22 cellular contexts compared by ENCODE assay signal in genomic region chr22:27794244-27794643, GRCh38. TPM values are rescaled to one million over a fixed set of nuclear protein-coding genes. Genes with fewer than 3 reads are reported as not detected.
DNase-seq lines count a peak whose midpoint lies in the region; ATAC-seq and TF ChIP-seq lines count a peak whose summit lies in the region.
"Had no signal": no experiment of that assay in that cellular context is flagged by ENCODE, and none has a peak within 500 bp of the region (broad histone marks: within the 10 kb centered on the region; RNA-seq: fewer than 3 reads in every experiment).

No MANE protein-coding gene starts in this region.

- no peak overlapping the region for H3K27ac Mint-ChIP-seq in neural progenitor cell
- peak overlapping the region; percentile 54 for H3K27ac Mint-ChIP-seq in type B pancreatic cell
- H3K27ac Mint-ChIP-seq: activated B cell treated with CpG ODN at 0.5 μM for 24 hours; activated naive CD4-positive, alpha-beta T cell treated with anti-CD3 and anti-CD28 coated beads, Interleukin-2, amount 50 U/mL, for 24 hours; activated T-cell treated with anti-CD3 and anti-CD28 coated beads, Interleukin-2, amount 50 U/mL, for 72 hours had no signal

- peaks cover 29% of the 10 kb centered on the region for H3K27me3 ChIP-seq in left ventricle myocardium inferior (ENCODE audit: low read depth)
- peaks cover 0 to 5% (median 0%) of the 10 kb centered on the region in 4 donors for H3K27me3 ChIP-seq in esophagus muscularis mucosa
- peaks cover 39% of the 10 kb centered on the region for H3K27me3 ChIP-seq in neural progenitor cell
- no peaks in the 10 kb centered on the region for H3K27me3 ChIP-seq in mammary epithelial cell (ENCODE audit: insufficient read depth, low read length)
- H3K27me3 ChIP-seq: tibial nerve had no signal

- H3K9me3 ChIP-seq in left ventricle myocardium inferior (replicated peaks) (no peaks in the 10 kb centered on the region), esophagus muscularis mucosa (no peaks in the 10 kb centered on the region), neural progenitor cell (ENCODE audit: low read depth) (no peaks in the 10 kb centered on the region), mammary epithelial cell (replicated peaks; ENCODE audit: insufficient read depth, low read length) (no peaks in the 10 kb centered on the region)
- H3K9me3 ChIP-seq: A549, spleen, tibial nerve had no signal

- no peak for ATAC-seq in Right ventricle myocardium superior (ENCODE audit: poor library complexity)
- no peak for ATAC-seq in HG02610 (IDR thresholded peaks at IDR 0.05; ENCODE audit: unreplicated experiment)
- ATAC-seq: A549; activated T-cell treated with anti-CD3 and anti-CD28 coated beads, Interleukin-2, amount 50 U/mL, for 72 hours; left lobe of liver had no signal

- in situ Hi-C loops in mammary epithelial cell (cut with MboI; ENCODE audit: low sequenced_read_pairs in 2 of 2), result no loop called here

- peaks cover 17% of the 10 kb centered on the region for H3K36me3 ChIP-seq in left ventricle myocardium inferior
- peaks cover 0 to 5% (median 0%) of the 10 kb centered on the region in 4 donors for H3K36me3 ChIP-seq in esophagus muscularis mucosa
- peaks cover 7% of the 10 kb centered on the region for H3K36me3 ChIP-seq in neural progenitor cell
- no peaks in the 10 kb centered on the region for H3K36me3 ChIP-seq in mammary epithelial cell (ENCODE audit: insufficient read depth, low read length)
- H3K36me3 ChIP-seq: spleen had no signal

- H3K79me2 ChIP-seq in neural progenitor cell (ENCODE audit: low read depth) (peaks cover 100% of the 10 kb centered on the region), mammary epithelial cell (ENCODE audit: insufficient read depth, low read length) (peaks cover 49% of the 10 kb centered on the region)
- H3K79me2 ChIP-seq: parathyroid adenoma had no signal

- H4K20me1 ChIP-seq in neural progenitor cell (ENCODE audit: low read depth) (peaks cover 100% of the 10 kb centered on the region), mammary epithelial cell (ENCODE audit: insufficient read depth, low read length) (peaks cover 5% of the 10 kb centered on the region)

- no TSS peak for BruUV-seq in mammary epithelial cell (replicated peaks; lab: Mats Ljungman, UMichigan)

- DNase-seq in left ventricle myocardium inferior (no peak), Right ventricle myocardium superior (no peak), esophagus muscularis mucosa (ENCODE audit: extremely low spot score) (no peak), neural progenitor cell (ENCODE audit: low spot score) (peak; percentile 46), type B pancreatic cell (ENCODE audit: extremely low spot score, unreplicated experiment) (no peak), mammary epithelial cell (no peak)
- DNase-seq in activated CD4-positive, alpha-beta T cell treated with anti-CD3 and anti-CD28 coated beads, Interleukin-2, amount 50 U/mL, for 48 hours, result no peak
- DNase-seq: activated B cell treated with CpG ODN at 0.5 μM for 24 hours; activated T-cell treated with anti-CD3 and anti-CD28 coated beads, Interleukin-2, amount 50 U/mL, for 72 hours; foreskin melanocyte; H7; KBM-7; NCI-H2081 treated with DMSO at 0.1 percent for 48 hours; PC-9; spleen had no signal

- H3K9ac ChIP-seq in neural progenitor cell, result no peak overlapping the region
- H3K9ac ChIP-seq in mammary epithelial cell (ENCODE audit: insufficient read depth, low read length), result no peak overlapping the region
- H3K9ac ChIP-seq: parathyroid adenoma had no signal

- no peak for TF ChIP-seq POLR2A in esophagus muscularis mucosa (IDR thresholded peaks at IDR 0.05; ENCODE audit: low read depth)

- dilution Hi-C loops in mammary epithelial cell (cut with HindIII; ENCODE audit: low sequenced_read_pairs), result no loop called here

- 55% methylated on average over 5 of the region's 5 CpGs for WGBS in esophagus muscularis mucosa
- WGBS in mammary epithelial cell (ENCODE audit: low coverage, missing lambda C conversion rate), result 98% methylated on average over 5 of the region's 5 CpGs

- CTCF ChIA-PET in mammary epithelial cell (lab: Charles Lee; ENCODE audit: low non-redundant PET), result no interaction called here

- TF ChIP-seq CTCF in left ventricle myocardium inferior (IDR thresholded peaks at IDR 0.05; ENCODE audit: borderline replicate concordance), result no peak
- TF ChIP-seq CTCF in esophagus muscularis mucosa (IDR thresholded peaks at IDR 0.05), result no peak
- TF ChIP-seq CTCF in neural progenitor cell (IDR thresholded peaks at IDR 0.05), result peak; percentile 13
- TF ChIP-seq CTCF in type B pancreatic cell (conservative IDR thresholded peaks at IDR 0.05), result peak; percentile 56
- no peak for TF ChIP-seq CTCF in mammary epithelial cell (conservative IDR thresholded peaks at IDR 0.05 in 1 of 2, IDR thresholded peaks at IDR 0.05 in 1 of 2; ENCODE audit: extremely low read depth in 1 of 2, insufficient read depth in 1 of 2, low read depth in 1 of 2, low read length in 2 of 2)

- peaks cover 16% of the 10 kb centered on the region for H3K36me3 Mint-ChIP-seq in neural progenitor cell
- peaks cover 17% of the 10 kb centered on the region for H3K36me3 Mint-ChIP-seq in type B pancreatic cell
- H3K36me3 Mint-ChIP-seq: activated naive CD4-positive, alpha-beta T cell treated with anti-CD3 and anti-CD28 coated beads, Interleukin-2, amount 50 U/mL, for 24 hours had no signal

- peaks cover 78% of the 10 kb centered on the region for H3K4me1 ChIP-seq in left ventricle myocardium inferior
- H3K4me1 ChIP-seq in esophagus muscularis mucosa, result peaks cover 33 to 93% (median 82%) of the 10 kb centered on the region in 4 donors
- H3K4me1 ChIP-seq in neural progenitor cell, result peaks cover 90% of the 10 kb centered on the region
- no peaks in the 10 kb centered on the region for H3K4me1 ChIP-seq in mammary epithelial cell (ENCODE audit: insufficient read depth, low read length)
- H3K4me1 ChIP-seq: A549, parathyroid adenoma had no signal

- TF ChIP-seq EP300 in esophagus muscularis mucosa (IDR thresholded peaks at IDR 0.05), result no peak

- peaks cover 8% of the 10 kb centered on the region for H3K27me3 Mint-ChIP-seq in neural progenitor cell (ENCODE audit: insufficient read depth, low read depth)
- H3K27me3 Mint-ChIP-seq in type B pancreatic cell, result peaks cover 56% of the 10 kb centered on the region
- H3K27me3 Mint-ChIP-seq: activated B cell treated with CpG ODN at 0.5 μM for 24 hours had no signal

- H2AFZ ChIP-seq in neural progenitor cell (replicated peaks) (no peak overlapping the region), mammary epithelial cell (ENCODE audit: low read depth, low read length) (no peak overlapping the region)
- H2AFZ ChIP-seq: parathyroid adenoma, PC-9 had no signal

- H3K27ac ChIP-seq in left ventricle myocardium inferior (replicated peaks), result peak overlapping the region; percentile 93
- peak overlapping the region; percentile 92 to 95 (median 92) for H3K27ac ChIP-seq in esophagus muscularis mucosa (replicated peaks in 1 of 4)
- H3K27ac ChIP-seq in neural progenitor cell, result no peak overlapping the region
- no peak overlapping the region for H3K27ac ChIP-seq in mammary epithelial cell (ENCODE audit: insufficient read depth, low read depth, low read length)
- H3K27ac ChIP-seq: A549, C4-2B, parathyroid adenoma, PC-9, spleen had no signal

- H3K4me2 ChIP-seq in neural progenitor cell (peak overlapping the region; percentile 93), mammary epithelial cell (ENCODE audit: insufficient read depth, low read depth, low read length) (no peak overlapping the region)
- H3K4me2 ChIP-seq: A549, PC-9 had no signal

- peak overlapping the region; percentile 92 for H3K4me3 ChIP-seq in left ventricle myocardium inferior
- peak overlapping the region; percentile 88 to 91 (median 90) for H3K4me3 ChIP-seq in esophagus muscularis mucosa
- H3K4me3 ChIP-seq in neural progenitor cell, result peak overlapping the region; percentile 68
- H3K4me3 ChIP-seq in mammary epithelial cell (replicated peaks in 1 of 3; ENCODE audit: insufficient read depth in 1 of 3, low read depth in 2 of 3, low read length in 3 of 3), result no peak overlapping the region
- H3K4me3 ChIP-seq: A549, PC-9, spleen, tibial nerve had no signal

- intact Hi-C loops in left ventricle myocardium inferior (cut with micrococcal nuclease), result loop anchor here (10.0 kb wide), 1 partner anchor 129 kb away; no protein-coding TSS in a partner anchor
- intact Hi-C loops in Right ventricle myocardium superior (cut with DNase I), result no loop called here
- intact Hi-C loops in esophagus muscularis mucosa (cut with DNase I), result no loop called here
- intact Hi-C loops in mammary epithelial cell (cut with micrococcal nuclease), result no loop called here

- H3K9me3 Mint-ChIP-seq in neural progenitor cell, result no peaks in the 10 kb centered on the region
- no peaks in the 10 kb centered on the region for H3K9me3 Mint-ChIP-seq in type B pancreatic cell
- H3K9me3 Mint-ChIP-seq: activated B cell treated with CpG ODN at 0.5 μM for 24 hours; activated naive CD4-positive, alpha-beta T cell treated with anti-CD3 and anti-CD28 coated beads, Interleukin-2, amount 50 U/mL, for 24 hours; activated T-cell treated with anti-CD3 and anti-CD28 coated beads, Interleukin-2, amount 50 U/mL, for 72 hours had no signal

- peaks cover 75% of the 10 kb centered on the region for H3K4me1 Mint-ChIP-seq in neural progenitor cell
- peaks cover 61% of the 10 kb centered on the region for H3K4me1 Mint-ChIP-seq in type B pancreatic cell (ENCODE audit: unreplicated experiment)
- H3K4me1 Mint-ChIP-seq: activated B cell treated with CpG ODN at 0.5 μM for 24 hours; activated naive CD4-positive, alpha-beta T cell treated with anti-CD3 and anti-CD28 coated beads, Interleukin-2, amount 50 U/mL, for 24 hours had no signal

- H3F3A ChIP-seq in neural progenitor cell (ENCODE audit: low read depth), result peaks cover 61% of the 10 kb centered on the region

- H3K4me3 Mint-ChIP-seq in neural progenitor cell, result peak overlapping the region; percentile 86
- H3K4me3 Mint-ChIP-seq in type B pancreatic cell, result peak overlapping the region; percentile 82
- H3K4me3 Mint-ChIP-seq: activated B cell treated with CpG ODN at 0.5 μM for 24 hours; activated naive CD4-positive, alpha-beta T cell treated with anti-CD3 and anti-CD28 coated beads, Interleukin-2, amount 50 U/mL, for 24 hours; activated T-cell treated with anti-CD3 and anti-CD28 coated beads, Interleukin-2, amount 50 U/mL, for 72 hours had no signal

RNA-seq across cellular contexts. Expression of gene MN1, which starts 7.3 kb away (rescaled TPM):
- 7.7 TPM for total RNA-seq in left ventricle myocardium inferior
- 6.3 TPM for total RNA-seq in Right ventricle myocardium superior
- total RNA-seq in esophagus muscularis mucosa, result 10 to 100 TPM; 16.2 to 47.3 (median 29.0) TPM
- total RNA-seq in neural progenitor cell (ENCODE audit: low replicate concordance), result 13.3 and 27.2 TPM in 2 replicates
- total RNA-seq in type B pancreatic cell (ENCODE audit: low replicate concordance), result 1.7 and 17.0 TPM in 2 replicates
- total RNA-seq in mammary epithelial cell, result 10 to 100 TPM in 1 of 2 donors, 1 to 10 TPM in 1; 1.5 to 14.0 TPM
- polyA plus RNA-seq in mammary epithelial cell, result 7.2 TPM
- 5.8 TPM for polyA minus RNA-seq in mammary epithelial cell

Comparison
In these comparisons a context has a peak if more than half of its experiments do, and no peak if none do; other contexts are left out.
1. H3K27ac ChIP-seq: peak in left ventricle myocardium inferior (single experiment) and esophagus muscularis mucosa (4 of 4); none in neural progenitor cell (single experiment) and mammary epithelial cell (single experiment).
2. H3K4me3 ChIP-seq: peak in left ventricle myocardium inferior (single experiment), esophagus muscularis mucosa (4 of 4) and neural progenitor cell (single experiment); none in mammary epithelial cell (0 of 3).
3. CTCF ChIP-seq: peak in neural progenitor cell (single experiment) and type B pancreatic cell (single experiment); none in left ventricle myocardium inferior (single experiment), esophagus muscularis mucosa (0 of 3) and mammary epithelial cell (0 of 2).